ENCODE assay signal across 8 cellular contexts in genomic region chr5:36728697-36729543, GRCh38.
DNase-seq lines count a peak whose midpoint lies in the region; ATAC-seq, FAIRE-seq and TF ChIP-seq lines count a peak whose summit lies in the region.

No MANE protein-coding gene starts in this region.

- H3K36me3 ChIP-seq in left ventricle myocardium inferior (no peaks in the 10 kb centered on the region), small intestine (ENCODE audit: control insufficient read depth in 2 of 2, insufficient read depth in 2 of 2, low read length in 2 of 2) (no peaks in the 10 kb centered on the region)

- H3K9me3 Mint-ChIP-seq in CD4-positive, alpha-beta T cell, result no peaks in the 10 kb centered on the region
- no peaks in the 10 kb centered on the region for H3K9me3 Mint-ChIP-seq in activated CD8-positive, alpha-beta T cell treated with anti-CD3 and anti-CD28 coated beads, Interleukin-2, amount 10 ng/mL, durations not matched to agents 7 days and 5 days (ENCODE audit: insufficient read depth)
- no peaks in the 10 kb centered on the region for H3K9me3 Mint-ChIP-seq in activated T-helper 1 cell treated with anti-CD3 and anti-CD28 coated beads, Interleukin-12 subunit alpha, Interleukin-12 subunit beta, Interleukin-2, Interleukin-4 antibody, amounts not matched to agents 30 ng/mL and 10 ng/mL and 1 ng/mL, durations not matched to agents 14 hours and 24 hours and 36 hours

- no peak overlapping the region for H3K27ac ChIP-seq in CD4-positive, alpha-beta T cell (ENCODE audit: low read depth, low read length)
- H3K27ac ChIP-seq in left ventricle myocardium inferior (replicated peaks), result no peak overlapping the region
- no peak overlapping the region for H3K27ac ChIP-seq in small intestine (ENCODE audit: low read depth in 1 of 2, low read length in 1 of 2)

- peak; percentile 62 for ATAC-seq in CD4-positive, alpha-beta T cell (ENCODE audit: poor library complexity)
- no peak for ATAC-seq in activated CD8-positive, alpha-beta T cell treated with anti-CD3 and anti-CD28 coated beads, Interleukin-2, amount 10 ng/mL, durations not matched to agents 7 days and 5 days
- no peak for ATAC-seq in GM21786 (IDR thresholded peaks at IDR 0.05; ENCODE audit: unreplicated experiment)

- FAIRE-seq in GM19239 (lab: Jason Lieb, UNC) (peak; percentile 82), small intestine (lab: Jason Lieb, UNC) (no peak)

- no peak overlapping the region for H3K27ac Mint-ChIP-seq in CD4-positive, alpha-beta T cell
- no peak overlapping the region for H3K27ac Mint-ChIP-seq in activated CD8-positive, alpha-beta T cell treated with anti-CD3 and anti-CD28 coated beads, Interleukin-2, amount 10 ng/mL, durations not matched to agents 7 days and 5 days
- no peak overlapping the region for H3K27ac Mint-ChIP-seq in activated T-helper 1 cell treated with anti-CD3 and anti-CD28 coated beads, Interleukin-12 subunit alpha, Interleukin-12 subunit beta, Interleukin-2, Interleukin-4 antibody, amounts not matched to agents 30 ng/mL and 10 ng/mL and 1 ng/mL, durations not matched to agents 14 hours and 24 hours and 36 hours

- no peak for DNase-seq in CD4-positive, alpha-beta T cell
- DNase-seq in GM19239 (ENCODE audit: insufficient read length, low spot score) (peak; percentile 36), NCI-H2196 treated with DMSO at 0.1 percent for 48 hours (lab: John Stamatoyannopoulos, UW; ENCODE audit: unreplicated experiment) (peak; percentile 55), left ventricle myocardium inferior (no peak), small intestine (peak; percentile 68)
- DNase-seq in activated CD8-positive, alpha-beta T cell treated with anti-CD3 and anti-CD28 coated beads, Interleukin-2, amount 10 ng/mL, durations not matched to agents 7 days and 5 days, result peak; percentile 44
- no peak for DNase-seq in activated T-helper 1 cell treated with anti-CD3 and anti-CD28 coated beads, Interleukin-12 subunit alpha, Interleukin-12 subunit beta, Interleukin-2, Interleukin-4 antibody, amounts not matched to agents 30 ng/mL and 10 ng/mL and 1 ng/mL, durations not matched to agents 14 hours and 24 hours and 36 hours (ENCODE audit: low spot score)

- H3K4me3 Mint-ChIP-seq in CD4-positive, alpha-beta T cell, result no peak overlapping the region
- no peak overlapping the region for H3K4me3 Mint-ChIP-seq in activated CD8-positive, alpha-beta T cell treated with anti-CD3 and anti-CD28 coated beads, Interleukin-2, amount 10 ng/mL, durations not matched to agents 7 days and 5 days
- no peak overlapping the region for H3K4me3 Mint-ChIP-seq in activated T-helper 1 cell treated with anti-CD3 and anti-CD28 coated beads, Interleukin-12 subunit alpha, Interleukin-12 subunit beta, Interleukin-2, Interleukin-4 antibody, amounts not matched to agents 30 ng/mL and 10 ng/mL and 1 ng/mL, durations not matched to agents 14 hours and 24 hours and 36 hours

- no peaks in the 10 kb centered on the region for H3K36me3 Mint-ChIP-seq in CD4-positive, alpha-beta T cell (ENCODE audit: low read depth)
- no peaks in the 10 kb centered on the region for H3K36me3 Mint-ChIP-seq in activated CD8-positive, alpha-beta T cell treated with anti-CD3 and anti-CD28 coated beads, Interleukin-2, amount 10 ng/mL, durations not matched to agents 7 days and 5 days (ENCODE audit: low read depth)
- H3K36me3 Mint-ChIP-seq in activated T-helper 1 cell treated with anti-CD3 and anti-CD28 coated beads, Interleukin-12 subunit alpha, Interleukin-12 subunit beta, Interleukin-2, Interleukin-4 antibody, amounts not matched to agents 30 ng/mL and 10 ng/mL and 1 ng/mL, durations not matched to agents 14 hours and 24 hours and 36 hours (ENCODE audit: low read depth), result peaks cover 2% of the 10 kb centered on the region

- no peaks in the 10 kb centered on the region for H3K27me3 ChIP-seq in CD4-positive, alpha-beta T cell (ENCODE audit: control insufficient read depth, insufficient read depth, low read length)
- H3K27me3 ChIP-seq in left ventricle myocardium inferior (ENCODE audit: low read depth), result no peaks in the 10 kb centered on the region
- no peaks in the 10 kb centered on the region for H3K27me3 ChIP-seq in small intestine (ENCODE audit: control insufficient read depth in 2 of 2, insufficient read depth in 2 of 2, low read length in 2 of 2)

- CTCF ChIA-PET in CD4-positive, alpha-beta T cell (lab: Charles Lee), result interaction anchor here (1.2 to 1.5 kb wide), 3 partner anchors 11 to 147 kb away, joined by 3 to 6 read pairs (median 4); partner anchors contain the start of gene NIPBL
- CTCF ChIA-PET in activated CD8-positive, alpha-beta T cell treated with anti-CD3 and anti-CD28 coated beads, Interleukin-2, amount 10 ng/mL, durations not matched to agents 7 days and 5 days (lab: Charles Lee), result interaction anchor here (0.6 to 3.5 kb wide), 17 partner anchors 11 to 642 kb away, joined by 3 to 27 read pairs (median 3); partner anchors contain the start of gene NUP155

- no peaks in the 10 kb centered on the region for H3K9me3 ChIP-seq in CD4-positive, alpha-beta T cell (ENCODE audit: control insufficient read depth, low read length)
- H3K9me3 ChIP-seq in left ventricle myocardium inferior (replicated peaks), result no peaks in the 10 kb centered on the region
- no peaks in the 10 kb centered on the region for H3K9me3 ChIP-seq in small intestine (ENCODE audit: control insufficient read depth, low read depth)

- TF ChIP-seq CTCF in CD4-positive, alpha-beta T cell (IDR thresholded peaks at IDR 0.05), result peak; percentile 83
- TF ChIP-seq CTCF in left ventricle myocardium inferior (IDR thresholded peaks at IDR 0.05; ENCODE audit: borderline replicate concordance), result peak; percentile 81

- intact Hi-C loops in CD4-positive, alpha-beta T cell (cut with DNase I, micrococcal nuclease), result loop anchor here (2.0 to 5.0 kb wide), 4 partner anchors 142 to 278 kb away; no protein-coding TSS in a partner anchor
- intact Hi-C loops in left ventricle myocardium inferior (cut with micrococcal nuclease), result no loop called here
- intact Hi-C loops in activated T-helper 1 cell treated with anti-CD3 and anti-CD28 coated beads, Interleukin-12 subunit alpha, Interleukin-12 subunit beta, Interleukin-2, Interleukin-4 antibody, amounts not matched to agents 30 ng/mL and 10 ng/mL and 1 ng/mL, durations not matched to agents 14 hours and 24 hours and 36 hours (cut with micrococcal nuclease), result loop anchor here (1.0 to 2.0 kb wide), 3 partner anchors 141 to 277 kb away; no protein-coding TSS in a partner anchor

- POLR2A ChIA-PET in CD4-positive, alpha-beta T cell (lab: Charles Lee), result interaction anchor here (0.5 to 1.5 kb wide), 3 partner anchors 11 to 201 kb away, joined by 3 to 5 read pairs (median 3); partner anchors contain the start of gene NIPBL
- POLR2A ChIA-PET in activated CD8-positive, alpha-beta T cell treated with anti-CD3 and anti-CD28 coated beads, Interleukin-2, amount 10 ng/mL, durations not matched to agents 7 days and 5 days (lab: Charles Lee), result interaction anchor here (3.0 kb wide), 1 partner anchor 147 kb away, joined by 10 read pairs; the partner anchor contains the start of gene NIPBL

- H3K4me3 ChIP-seq in left ventricle myocardium inferior (no peak overlapping the region), small intestine (ENCODE audit: low read depth in 1 of 2, low read length in 2 of 2) (no peak overlapping the region)

- 35 to 38% (median 37%) methylated on average over 6 of the region's 6 CpGs for WGBS in small intestine, 3 donors

- H3K4me1 ChIP-seq in left ventricle myocardium inferior (peaks cover 7% of the 10 kb centered on the region), small intestine (ENCODE audit: control insufficient read depth in 2 of 2, insufficient read depth in 1 of 2, low read depth in 1 of 2, low read length in 1 of 2) (no peaks in the 10 kb centered on the region)

- H3K27me3 Mint-ChIP-seq in CD4-positive, alpha-beta T cell, result peaks cover 4% of the 10 kb centered on the region
- H3K27me3 Mint-ChIP-seq in activated CD8-positive, alpha-beta T cell treated with anti-CD3 and anti-CD28 coated beads, Interleukin-2, amount 10 ng/mL, durations not matched to agents 7 days and 5 days (ENCODE audit: low read depth), result peaks cover 2% of the 10 kb centered on the region
- peaks cover 7% of the 10 kb centered on the region for H3K27me3 Mint-ChIP-seq in activated T-helper 1 cell treated with anti-CD3 and anti-CD28 coated beads, Interleukin-12 subunit alpha, Interleukin-12 subunit beta, Interleukin-2, Interleukin-4 antibody, amounts not matched to agents 30 ng/mL and 10 ng/mL and 1 ng/mL, durations not matched to agents 14 hours and 24 hours and 36 hours (ENCODE audit: insufficient read depth)

- H3K4me1 Mint-ChIP-seq in CD4-positive, alpha-beta T cell (ENCODE audit: low read depth), result peaks cover 13% of the 10 kb centered on the region
- H3K4me1 Mint-ChIP-seq in activated CD8-positive, alpha-beta T cell treated with anti-CD3 and anti-CD28 coated beads, Interleukin-2, amount 10 ng/mL, durations not matched to agents 7 days and 5 days (ENCODE audit: low read depth), result peaks cover 16% of the 10 kb centered on the region
- H3K4me1 Mint-ChIP-seq in activated T-helper 1 cell treated with anti-CD3 and anti-CD28 coated beads, Interleukin-12 subunit alpha, Interleukin-12 subunit beta, Interleukin-2, Interleukin-4 antibody, amounts not matched to agents 30 ng/mL and 10 ng/mL and 1 ng/mL, durations not matched to agents 14 hours and 24 hours and 36 hours (ENCODE audit: low read depth), result peaks cover 19% of the 10 kb centered on the region

Comparison
In these comparisons a context has a peak if more than half of its experiments do, and no peak if none do; other contexts are left out.
1. DNase-seq: peak in GM19239 (single experiment), NCI-H2196 treated with DMSO at 0.1 percent for 48 hours (single experiment), activated CD8-positive, alpha-beta T cell treated with anti-CD3 and anti-CD28 coated beads, Interleukin-2, amount 10 ng/mL, durations not matched to agents 7 days and 5 days (single experiment) and small intestine (single experiment); none in CD4-positive, alpha-beta T cell (0 of 10), left ventricle myocardium inferior (single experiment) and activated T-helper 1 cell treated with anti-CD3 and anti-CD28 coated beads, Interleukin-12 subunit alpha, Interleukin-12 subunit beta, Interleukin-2, Interleukin-4 antibody, amounts not matched to agents 30 ng/mL and 10 ng/mL and 1 ng/mL, durations not matched to agents 14 hours and 24 hours and 36 hours (single experiment).